18 cellular contexts compared by ENCODE assay signal in genomic region chr21:38165466-38166213, GRCh38.
DNase-seq lines count a peak whose midpoint lies in the region; ATAC-seq, FAIRE-seq and TF ChIP-seq lines count a peak whose summit lies in the region.
"Had no signal": no experiment of that assay in that cellular context is flagged by ENCODE, and none has a peak within 500 bp of the region (broad histone marks: within the 10 kb centered on the region; RNA-seq: fewer than 3 reads in every experiment).

No MANE protein-coding gene starts in this region.

- no peak overlapping the region for H3K14ac ChIP-seq in H1 (ENCODE audit: insufficient read length)

- no peak overlapping the region for H2AK5ac ChIP-seq in H1 (ENCODE audit: low read depth, low read length)

- H3K79me1 ChIP-seq in H1 (ENCODE audit: low read depth, low read length) = no peaks in the 10 kb centered on the region

- H2AFZ ChIP-seq in H1 (ENCODE audit: low read length) = 0 out of 2 replicates have a peak overlapping the region, but pooled peaks have one; percentile 27

- H3K36me3 ChIP-seq in H1 (ENCODE audit: control insufficient read depth in 2 of 4, insufficient read depth in 4 of 4, low read length in 3 of 4) = no peaks in the 10 kb centered on the region

- no peak overlapping the region for H3K27ac ChIP-seq in H1 (ENCODE audit: low read depth, low read length)
- H3K27ac ChIP-seq: psoas muscle, testis had no signal

- 93% methylated on average over 11 of the region's 11 CpGs; no CpG with 5 or more reads in 1 of the 2 experiments for WGBS in H1 (ENCODE audit: extremely low coverage in 1 of 2, insufficient coverage in 1 of 2, insufficient read length in 1 of 2, insufficient replicate concordance in 2 of 2, low coverage in 1 of 2, low lambda C conversion rate in 2 of 2, missing lambda C conversion rate in 1 of 2), 2 experiments

- no peak for FAIRE-seq in H1 (lab: Jason Lieb, UNC)

- H3K79me2 ChIP-seq in H1 (ENCODE audit: control insufficient read depth in 1 of 2, insufficient read depth in 2 of 2, low read length in 2 of 2) = no peaks in the 10 kb centered on the region

- no peak overlapping the region for H3K56ac ChIP-seq in H1 (replicated peaks; ENCODE audit: insufficient read length, low read depth, low read length)

- CTCF ChIA-PET in H1 (lab: Charles Lee; ENCODE audit: partially characterized antibody) = interaction anchor here (1.0 to 12.0 kb wide), 3 partner anchors 22 to 188 kb away, joined by 3 to 366 read pairs (median 5); no protein-coding TSS in a partner anchor

- no peak for TF ChIP-seq CTCF in H1 (IDR thresholded peaks at IDR 0.05; ENCODE audit: control extremely low read depth in 1 of 3, insufficient read depth in 1 of 3, low read depth in 1 of 3, low read length in 3 of 3)
- TF ChIP-seq CTCF in nephron (IDR thresholded peaks at IDR 0.05; ENCODE audit: unreplicated experiment in 3 of 3) = no peak

- H3K23ac ChIP-seq in H1 (ENCODE audit: insufficient read length) = no peak overlapping the region

- H3K4me3 Mint-ChIP-seq in nephron = peak overlapping the region in 1 of 3 experiments; percentile 11
- H3K4me3 Mint-ChIP-seq: activated B cell treated with CpG ODN at 0.5 μM for 24 hours; activated naive CD8-positive, alpha-beta T cell; activated T-helper 1 cell treated with anti-CD3 and anti-CD28 coated beads, Interleukin-12 subunit alpha, Interleukin-12 subunit beta, Interleukin-2, Interleukin-4 antibody, amounts not matched to agents 30 ng/mL and 10 ng/mL and 1 ng/mL, durations not matched to agents 14 hours and 24 hours and 36 hours; brain; naive thymus-derived CD4-positive, alpha-beta T cell had no signal

- no peaks in the 10 kb centered on the region for H3K23me2 ChIP-seq in H1 (ENCODE audit: low read depth, low read length)

- H3K4me2 ChIP-seq in H1 (ENCODE audit: insufficient read depth in 1 of 2, low read depth in 2 of 2, low read length in 2 of 2) = no peak overlapping the region

- no peak overlapping the region for H3K9ac ChIP-seq in H1 (replicated peaks in 1 of 4; ENCODE audit: extremely low read depth in 1 of 4, low read depth in 3 of 4, low read length in 3 of 4)

- no peak overlapping the region for H2BK15ac ChIP-seq in H1 (ENCODE audit: low read length)

- H3K4me1 ChIP-seq in H1 (replicated peaks in 1 of 4; ENCODE audit: control insufficient read depth in 3 of 4, insufficient read depth in 4 of 4, low read length in 3 of 4) = no peaks in the 10 kb centered on the region
- H3K4me1 ChIP-seq: psoas muscle had no signal

- H3K4ac ChIP-seq in H1 (replicated peaks; ENCODE audit: insufficient read length, low read depth, low read length) = no peak overlapping the region

- peak overlapping the region; percentile 57 to 88 (median 78) for H3K27ac Mint-ChIP-seq in nephron
- H3K27ac Mint-ChIP-seq: activated B cell treated with CpG ODN at 0.5 μM for 24 hours; activated naive CD8-positive, alpha-beta T cell; activated T-helper 1 cell treated with anti-CD3 and anti-CD28 coated beads, Interleukin-12 subunit alpha, Interleukin-12 subunit beta, Interleukin-2, Interleukin-4 antibody, amounts not matched to agents 30 ng/mL and 10 ng/mL and 1 ng/mL, durations not matched to agents 14 hours and 24 hours and 36 hours had no signal

- DNase-seq in EL (peak; percentile 64), NCI-H524 (lab: John Stamatoyannopoulos, UW) (peak; percentile 89 to 91), H1 (ENCODE audit: low read depth in 1 of 2, low spot score in 2 of 2) (no peak), SKM-1 treated with dmso at 0.1 percent for 144 hours (lab: John Stamatoyannopoulos, UW; ENCODE audit: unreplicated experiment) (no peak)
- no peak for DNase-seq in activated CD4-positive, alpha-beta T cell treated with anti-CD3 and anti-CD28 coated beads, Interleukin-2, amount 50 U/mL, for 1 hour
- DNase-seq in activated CD4-positive, alpha-beta T cell treated with anti-CD3 and anti-CD28 coated beads for 48 hours = no peak
- DNase-seq: activated B cell treated with CpG ODN at 0.5 μM for 24 hours; mammary epithelial cell; naive thymus-derived CD4-positive, alpha-beta T cell; NCI-H187; NCI-H526 treated with DMSO at 0.1 percent for 48 hours; psoas muscle had no signal

- POLR2A ChIA-PET in H1 (lab: Charles Lee; ENCODE audit: partially characterized antibody) = no interaction called here

- no peak for TF ChIP-seq POLR2A in H1 (IDR thresholded peaks at IDR 0.05; ENCODE audit: control extremely low read depth in 1 of 2, low read depth in 2 of 2, low read length in 2 of 2)

- H3K9me3 Mint-ChIP-seq in nephron = no peaks in the 10 kb centered on the region
- H3K9me3 Mint-ChIP-seq: activated B cell treated with CpG ODN at 0.5 μM for 24 hours; activated T-helper 1 cell treated with anti-CD3 and anti-CD28 coated beads, Interleukin-12 subunit alpha, Interleukin-12 subunit beta, Interleukin-2, Interleukin-4 antibody, amounts not matched to agents 30 ng/mL and 10 ng/mL and 1 ng/mL, durations not matched to agents 14 hours and 24 hours and 36 hours; naive thymus-derived CD4-positive, alpha-beta T cell had no signal

- no peaks in the 10 kb centered on the region for H4K20me1 ChIP-seq in H1 (replicated peaks in 1 of 2; ENCODE audit: control insufficient read depth in 1 of 2, insufficient read depth in 2 of 2, low read length in 2 of 2)

- no peak overlapping the region for H4K8ac ChIP-seq in H1 (ENCODE audit: extremely low read depth, insufficient read depth, low read length)

- no peak for TF ChIP-seq EP300 in H1 (IDR thresholded peaks at IDR 0.05; ENCODE audit: borderline replicate concordance in 1 of 2, low read depth in 2 of 2, low read length in 2 of 2)

- H2BK12ac ChIP-seq in H1 (ENCODE audit: low read depth, low read length) = no peak overlapping the region

- peaks cover 13% of the 10 kb centered on the region for H3K27me3 Mint-ChIP-seq in nephron (ENCODE audit: low read depth)
- H3K27me3 Mint-ChIP-seq: brain had no signal

- ATAC-seq in GM21786 (IDR thresholded peaks at IDR 0.05; ENCODE audit: unreplicated experiment) = no peak
- ATAC-seq: naive thymus-derived CD4-positive, alpha-beta T cell; psoas muscle had no signal

- H3K4me1 Mint-ChIP-seq in nephron = peaks cover 28% of the 10 kb centered on the region
- H3K4me1 Mint-ChIP-seq: activated B cell treated with CpG ODN at 0.5 μM for 24 hours; naive thymus-derived CD4-positive, alpha-beta T cell had no signal

- H3K4me3 ChIP-seq in H1 (ENCODE audit: extremely low read depth in 1 of 4, insufficient read depth in 2 of 4, low read depth in 3 of 4, low read length in 4 of 4) = no peak overlapping the region
- H3K4me3 ChIP-seq: psoas muscle, testis had no signal

- no peak overlapping the region for H3K18ac ChIP-seq in H1 (ENCODE audit: extremely low read depth, low read length)

- H3K27me3 ChIP-seq in H1 (replicated peaks in 1 of 4; ENCODE audit: control insufficient read depth in 3 of 4, extremely low read depth in 1 of 4, insufficient read depth in 3 of 4, low read length in 3 of 4) = no peaks in the 10 kb centered on the region
- H3K27me3 ChIP-seq: testis had no signal

- H2BK20ac ChIP-seq in H1 (ENCODE audit: low read length) = no peak overlapping the region

- no peaks in the 10 kb centered on the region for H3K9me3 ChIP-seq in H1 (ENCODE audit: insufficient read depth in 2 of 2, low read depth in 1 of 2, low read length in 1 of 2)
- H3K9me3 ChIP-seq: psoas muscle, testis had no signal

- no peak overlapping the region for H4K5ac ChIP-seq in H1 (ENCODE audit: insufficient read length, low read depth, low read length)

- TF ChIP-seq RAD21 in H1 (IDR thresholded peaks at IDR 0.05 in 1 of 2, conservative IDR thresholded peaks at IDR 0.05 in 1 of 2; ENCODE audit: low read depth in 2 of 2, low read length in 2 of 2) = no peak

- no peak overlapping the region for H2BK120ac ChIP-seq in H1 (replicated peaks; ENCODE audit: low read depth, low read length)

- no peak overlapping the region for H2BK5ac ChIP-seq in H1 (ENCODE audit: low read depth, low read length)

- H4K91ac ChIP-seq in H1 (replicated peaks; ENCODE audit: insufficient read length, low read length) = no peak overlapping the region

- H3K36me3 Mint-ChIP-seq in nephron (ENCODE audit: low read depth) = no peaks in the 10 kb centered on the region
- H3K36me3 Mint-ChIP-seq: activated naive CD8-positive, alpha-beta T cell; brain; naive thymus-derived CD4-positive, alpha-beta T cell had no signal

TF ChIP-seq in H1, 55 proteins besides CTCF, POLR2A, EP300 and RAD21:
- TF ChIP-seq POU5F1 (IDR thresholded peaks at IDR 0.05; ENCODE audit: low read depth, low read length) (no peak), RFX5 (IDR thresholded peaks at IDR 0.05; ENCODE audit: borderline replicate concordance, low read depth, low read length) (no peak), SRF (IDR thresholded peaks at IDR 0.05; ENCODE audit: low read depth, low read length) (no peak), CHD2 (IDR thresholded peaks at IDR 0.05; ENCODE audit: low read length) (no peak), SAP30 (IDR thresholded peaks at IDR 0.05; ENCODE audit: insufficient read depth, insufficient replicate concordance, low read length) (no peak)

Comparison
In these comparisons a context has a peak if more than half of its experiments do, and no peak if none do; other contexts are left out.
1. DNase-seq: peak in EL (single experiment) and NCI-H524 (2 of 2); none in H1 (0 of 2), activated CD4-positive, alpha-beta T cell treated with anti-CD3 and anti-CD28 coated beads, Interleukin-2, amount 50 U/mL, for 1 hour (single experiment), SKM-1 treated with dmso at 0.1 percent for 144 hours (single experiment) and activated CD4-positive, alpha-beta T cell treated with anti-CD3 and anti-CD28 coated beads for 48 hours (single experiment).